ENCODE assay signal across 8 cellular contexts in the genomic region with DNA sequence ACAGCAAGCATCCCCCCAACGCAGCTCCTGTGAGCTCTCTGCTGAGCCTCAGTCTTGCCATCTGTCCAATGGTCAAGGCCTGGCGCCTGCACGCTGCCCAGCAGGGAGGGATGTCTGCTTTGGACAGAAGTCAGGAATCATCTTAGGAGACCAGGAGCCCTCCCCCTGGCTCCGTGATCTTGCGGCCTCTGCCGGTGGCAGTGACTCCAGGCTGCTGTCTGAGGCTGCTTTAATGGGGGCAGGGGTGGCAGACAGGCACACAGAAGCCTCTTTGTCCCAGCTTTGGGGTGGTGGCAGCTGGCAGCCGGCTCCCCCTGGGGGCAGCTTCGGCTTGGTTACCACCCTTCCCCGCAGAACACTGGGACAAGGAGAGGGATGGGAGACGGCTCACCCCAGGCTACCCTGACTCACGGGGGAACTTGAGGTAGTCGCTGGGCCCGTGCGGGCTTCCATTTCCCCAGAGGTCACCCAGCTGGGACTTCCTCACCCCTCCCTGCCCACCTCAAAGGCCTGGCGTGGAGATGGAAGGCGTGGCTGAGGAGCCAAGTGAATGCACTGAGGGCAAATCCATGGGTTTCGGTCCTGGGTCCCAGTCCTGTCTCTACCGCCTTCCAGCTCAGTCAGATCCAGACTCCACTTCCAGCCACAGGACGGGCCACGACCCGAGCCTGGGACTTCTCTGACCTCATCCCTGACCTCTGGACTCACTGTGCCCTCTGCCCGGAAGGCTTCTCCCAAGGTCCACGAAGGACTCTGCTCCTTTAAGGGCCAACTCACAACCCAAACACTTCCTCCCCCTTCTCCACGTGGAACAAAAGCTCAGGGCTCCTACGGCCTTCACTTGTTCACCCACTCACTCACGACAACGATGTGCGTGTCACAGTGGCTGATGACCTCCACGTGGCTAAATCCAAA. TPM values are rescaled to one million over a fixed set of nuclear protein-coding genes. Genes with fewer than 3 reads are reported as not detected.
DNase-seq lines count a peak whose midpoint lies in the region; ATAC-seq and TF ChIP-seq lines count a peak whose summit lies in the region.

No MANE protein-coding gene starts in this region.

- H3K27me3 Mint-ChIP-seq in H9 (ENCODE audit: low read depth), result no peaks in the 10 kb centered on the region
- peaks cover 0 to 1% of the 10 kb centered on the region in 2 donors for H3K27me3 Mint-ChIP-seq in CD8-positive, alpha-beta memory T cell

- no peak for ATAC-seq in GM19455 (IDR thresholded peaks at IDR 0.05; ENCODE audit: unreplicated experiment)

- peaks cover 25 to 27% of the 10 kb centered on the region in 2 experiments for H3K4me1 Mint-ChIP-seq in H9
- peaks cover 25 to 48% (median 30%) of the 10 kb centered on the region in 3 donors for H3K4me1 Mint-ChIP-seq in CD8-positive, alpha-beta memory T cell

- H4K20me1 ChIP-seq in H9 (ENCODE audit: control insufficient read depth, insufficient read depth, insufficient read length) (no peaks in the 10 kb centered on the region), hepatocyte (ENCODE audit: insufficient read depth, poor library complexity, severe bottlenecking) (peaks cover 2% of the 10 kb centered on the region)

- H3K23ac ChIP-seq in H9 (ENCODE audit: insufficient read length, low read depth, low read length), result no peak overlapping the region

- WGBS in H9 (ENCODE audit: extremely low coverage, insufficient read length, low lambda C conversion rate), result no CpG with 5 or more reads among the region's 29 CpGs
- WGBS in hepatocyte (ENCODE audit: low lambda C conversion rate, missing lambda C conversion rate), result 83% methylated on average over 29 of the region's 29 CpGs

- H3K9me2 ChIP-seq in hepatocyte (replicated peaks; ENCODE audit: insufficient read depth), result no peaks in the 10 kb centered on the region

- H3K9ac ChIP-seq in H9 (ENCODE audit: extremely low read depth, insufficient read length, low read length), result no peak overlapping the region
- H3K9ac ChIP-seq in skeletal muscle tissue (ENCODE audit: low read depth in 1 of 3, low read length in 3 of 3), result no peak overlapping the region

- CTCF ChIA-PET in CD8-positive, alpha-beta memory T cell (lab: Charles Lee), result interaction anchor here (1.3 to 4.1 kb wide), 2 partner anchors 18 to 67 kb away, joined by 3 to 12 read pairs; no protein-coding TSS in a partner anchor

- H3K27ac Mint-ChIP-seq in H9, result peak overlapping the region in 2 of 3 experiments; percentile 71 to 76; a peak in 4 of 7 replicates
- peak overlapping the region in 2 of 8 donors; percentile 23 to 56 for H3K27ac Mint-ChIP-seq in CD8-positive, alpha-beta memory T cell

- H3K9me3 ChIP-seq in H9 (ENCODE audit: control insufficient read depth, low read depth, low read length) (no peaks in the 10 kb centered on the region), skeletal muscle tissue (ENCODE audit: control insufficient read depth in 3 of 3, low read length in 3 of 3) (no peaks in the 10 kb centered on the region), hepatocyte (ENCODE audit: low read depth) (no peaks in the 10 kb centered on the region)
- H3K9me3 ChIP-seq in CD8-positive, alpha-beta memory T cell (ENCODE audit: low read length), result no peaks in the 10 kb centered on the region

- H3K36me3 Mint-ChIP-seq in H9 (ENCODE audit: insufficient read depth in 1 of 3, low read depth in 3 of 3), result peaks cover 17 to 48% (median 45%) of the 10 kb centered on the region in 3 experiments
- peaks cover 0 to 78% (median 18%) of the 10 kb centered on the region in 3 donors for H3K36me3 Mint-ChIP-seq in CD8-positive, alpha-beta memory T cell

- no peaks in the 10 kb centered on the region for H3K27me3 ChIP-seq in H9 (ENCODE audit: insufficient read depth, low read length)
- H3K27me3 ChIP-seq in skeletal muscle tissue (ENCODE audit: control insufficient read depth in 3 of 3, insufficient read depth in 3 of 3, low read length in 3 of 3), result no peaks in the 10 kb centered on the region
- no peaks in the 10 kb centered on the region for H3K27me3 ChIP-seq in hepatocyte
- no peaks in the 10 kb centered on the region for H3K27me3 ChIP-seq in CD8-positive, alpha-beta memory T cell (ENCODE audit: insufficient read depth, low read length, poor library complexity, severe bottlenecking)

- H2BK120ac ChIP-seq in H9 (ENCODE audit: low read depth, low read length, poor library complexity, severe bottlenecking), result no peak overlapping the region

- H2AFZ ChIP-seq in H9 (ENCODE audit: low read length) (no peak overlapping the region), hepatocyte (no peak overlapping the region)

- no peaks in the 10 kb centered on the region for H3K23me2 ChIP-seq in H9 (ENCODE audit: insufficient read length, low read depth, low read length, poor library complexity, severe bottlenecking)

- H2BK15ac ChIP-seq in H9 (ENCODE audit: low read depth, low read length), result no peak overlapping the region

- no peak overlapping the region for H3K56ac ChIP-seq in H9 (ENCODE audit: insufficient read length, low read depth, low read length)

- H4K8ac ChIP-seq in H9 (replicated peaks; ENCODE audit: insufficient read length, low read depth, low read length), result no peak overlapping the region

- no peak overlapping the region for H2BK5ac ChIP-seq in H9 (ENCODE audit: insufficient read length, low read length)

- peaks cover 5% of the 10 kb centered on the region for H3K79me1 ChIP-seq in H9 (ENCODE audit: insufficient read depth, low read depth, low read length, poor library complexity, severe bottlenecking)

- H4K91ac ChIP-seq in H9 (ENCODE audit: insufficient read length, low read depth, low read length), result no peak overlapping the region

- no peak overlapping the region for H3T11ph ChIP-seq in H9 (ENCODE audit: low read length)

- no peak overlapping the region for H3K27ac ChIP-seq in H9 (ENCODE audit: insufficient read length, low read depth, low read length)
- H3K27ac ChIP-seq in angular gyrus (ENCODE audit: low read depth, low read length), result peak overlapping the region; percentile 93
- H3K27ac ChIP-seq in skeletal muscle tissue (ENCODE audit: low read depth, low read length), result peak overlapping the region; percentile 66
- H3K27ac ChIP-seq in hepatocyte, result no peak overlapping the region
- no peak overlapping the region for H3K27ac ChIP-seq in CD8-positive, alpha-beta memory T cell (ENCODE audit: low read depth, low read length)

- no peak overlapping the region for H2BK12ac ChIP-seq in H9 (ENCODE audit: insufficient read length, low read depth, low read length)

- no peak overlapping the region for H3K4me3 ChIP-seq in skeletal muscle tissue (ENCODE audit: low read length in 3 of 3)
- no peak overlapping the region for H3K4me3 ChIP-seq in hepatocyte
- H3K4me3 ChIP-seq in CD8-positive, alpha-beta memory T cell (ENCODE audit: low read length), result no peak overlapping the region

- peak; percentile 51 for TF ChIP-seq CTCF in H9 (conservative IDR thresholded peaks at IDR 0.05)
- TF ChIP-seq CTCF in hepatocyte (IDR thresholded peaks at IDR 0.05; ENCODE audit: poor library complexity), result no peak

- no peak overlapping the region for H2AK5ac ChIP-seq in H9 (ENCODE audit: insufficient read length, low read length)

- POLR2A ChIA-PET in CD8-positive, alpha-beta memory T cell (lab: Charles Lee), result interaction anchor here (0.6 kb wide), 1 partner anchor 39 kb away, joined by 11 read pairs; no protein-coding TSS in a partner anchor

- peak; percentile 49 for DNase-seq in H9
- DNase-seq in hypothalamus (lab: John Stamatoyannopoulos, UW), result peak in 47 of 51 donors; percentile 11 to 92 (median 70)
- no peak for DNase-seq in NCI-H1105 treated with DMSO at 0.1 percent for 48 hours (lab: John Stamatoyannopoulos, UW)
- no peak for DNase-seq in hepatocyte (ENCODE audit: low spot score)
- DNase-seq in CD8-positive, alpha-beta memory T cell, result no peak

- H3K79me2 ChIP-seq in H9 (ENCODE audit: insufficient read depth, low read length), result peaks cover 2% of the 10 kb centered on the region; the same call in 1 of the 2 replicates
- peaks cover 63% of the 10 kb centered on the region for H3K79me2 ChIP-seq in hepatocyte

- no peak overlapping the region for H3K4ac ChIP-seq in H9 (ENCODE audit: low read depth, low read length)

- H3K4me2 ChIP-seq in H9 (ENCODE audit: insufficient read depth, insufficient read length, low read length) (no peak overlapping the region), hepatocyte (no peak overlapping the region)

- H2BK20ac ChIP-seq in H9 (ENCODE audit: low read depth, low read length, poor library complexity, severe bottlenecking), result no peak overlapping the region

- H3K18ac ChIP-seq in H9 (ENCODE audit: insufficient read length, low read depth, low read length), result no peak overlapping the region

- H3K4me1 ChIP-seq in H9 (ENCODE audit: insufficient read depth, low read length) (peaks cover 6% of the 10 kb centered on the region; the same call in 1 of the 2 replicates), skeletal muscle tissue (ENCODE audit: control insufficient read depth in 3 of 3, insufficient read depth in 3 of 3, low read length in 3 of 3) (peaks cover 33 to 59% (median 44%) of the 10 kb centered on the region in 3 donors), hepatocyte (ENCODE audit: insufficient read depth) (no peaks in the 10 kb centered on the region)
- H3K4me1 ChIP-seq in CD8-positive, alpha-beta memory T cell (ENCODE audit: insufficient read depth, low read length), result no peaks in the 10 kb centered on the region

- peaks cover 16 to 31% (median 22%) of the 10 kb centered on the region in 3 donors for H3K36me3 ChIP-seq in skeletal muscle tissue (ENCODE audit: control insufficient read depth in 3 of 3, insufficient read depth in 3 of 3, low read length in 3 of 3)
- no peaks in the 10 kb centered on the region for H3K36me3 ChIP-seq in hepatocyte (replicated peaks; ENCODE audit: insufficient read depth, low read depth)
- peaks cover 16% of the 10 kb centered on the region for H3K36me3 ChIP-seq in CD8-positive, alpha-beta memory T cell (ENCODE audit: insufficient read depth, low read length)

- no peak overlapping the region for H3K4me3 Mint-ChIP-seq in H9
- no peak overlapping the region for H3K4me3 Mint-ChIP-seq in CD8-positive, alpha-beta memory T cell

- no peaks in the 10 kb centered on the region for H3K9me3 Mint-ChIP-seq in H9
- H3K9me3 Mint-ChIP-seq in CD8-positive, alpha-beta memory T cell, result no peaks in the 10 kb centered on the region

- no peak overlapping the region for H3K14ac ChIP-seq in H9 (ENCODE audit: insufficient read depth, low read length)

- no peak overlapping the region for H4K5ac ChIP-seq in H9 (ENCODE audit: insufficient read length, low read depth, low read length)

RNA-seq across cellular contexts. Expression of a gene that starts 14.8 kb away (rescaled TPM):
- total RNA-seq in H9 (2021) (29.3 and 32.4 TPM in 2 replicates), skeletal muscle tissue (5.7 TPM), hepatocyte (24.5 and 29.5 TPM in 2 replicates)
- polyA plus RNA-seq in hepatocyte, result 39.1 and 46.2 TPM in 2 replicates
- 10 to 100 TPM; 20.2 to 23.6 TPM for total RNA-seq in CD8-positive, alpha-beta memory T cell
- 26.9 TPM for polyA plus RNA-seq in CD8-positive, alpha-beta memory T cell

RNA-seq across cellular contexts. Expression of a gene that starts 25.8 kb away (rescaled TPM):
- total RNA-seq in H9 (2021) (152 and 165 TPM in 2 replicates), skeletal muscle tissue (36.5 TPM), hepatocyte (57.7 and 64.0 TPM in 2 replicates)
- polyA plus RNA-seq in hepatocyte, result 112 and 114 TPM in 2 replicates
- 100 to 1,000 TPM; 160 to 183 TPM for total RNA-seq in CD8-positive, alpha-beta memory T cell
- polyA plus RNA-seq in CD8-positive, alpha-beta memory T cell, result 176 TPM

RNA-seq across cellular contexts. Expression of a gene that starts 51.9 kb away (rescaled TPM):
- total RNA-seq in H9 (2021) (22.6 and 25.3 TPM in 2 replicates), skeletal muscle tissue (7.3 TPM), hepatocyte (58.9 and 60.9 TPM in 2 replicates)
- polyA plus RNA-seq in hepatocyte, result 159 and 183 TPM in 2 replicates
- 10 to 100 TPM; 25.3 to 29.1 TPM for total RNA-seq in CD8-positive, alpha-beta memory T cell
- 27.0 TPM for polyA plus RNA-seq in CD8-positive, alpha-beta memory T cell

Comparison
In these comparisons a context has a peak if more than half of its experiments do, and no peak if none do; other contexts are left out.
1. DNase-seq: peak in H9 (single experiment) and hypothalamus (47 of 51); none in NCI-H1105 treated with DMSO at 0.1 percent for 48 hours (single experiment), hepatocyte (single experiment) and CD8-positive, alpha-beta memory T cell (0 of 5).
2. H3K27ac ChIP-seq: peak in angular gyrus (single experiment) and skeletal muscle tissue (single experiment); none in H9 (single experiment), hepatocyte (single experiment) and CD8-positive, alpha-beta memory T cell (single experiment).